1 cellular context compared by ENCODE assay signal in genomic region chr6:1536526-1537429, GRCh38.
TF ChIP-seq lines count a peak whose summit lies in the region.

No MANE protein-coding gene starts in this region.

TF ChIP-seq in H1, 55 proteins besides CTCF, POLR2A, EP300 and RAD21:
- no peak for TF ChIP-seq CREB1 (IDR thresholded peaks at IDR 0.05)
- no peak for TF ChIP-seq RNF2 (IDR thresholded peaks at IDR 0.05; ENCODE audit: borderline replicate concordance, low read depth, low read length, missing control alignments, poor library complexity, severe bottlenecking)
- TF ChIP-seq NANOG (IDR thresholded peaks at IDR 0.05; ENCODE audit: insufficient read depth, low read depth, low read length, poor library complexity, severe bottlenecking) = no peak
- no peak for TF ChIP-seq BRCA1 (IDR thresholded peaks at IDR 0.05; ENCODE audit: low read depth, low read length)
- no peak for TF ChIP-seq SIX5 (IDR thresholded peaks at IDR 0.05; ENCODE audit: low read depth, low read length)
- TF ChIP-seq POLR2AphosphoS5 (IDR thresholded peaks at IDR 0.05; ENCODE audit: low read depth, low read length) = no peak
- no peak for TF ChIP-seq YY1 (IDR thresholded peaks at IDR 0.05; ENCODE audit: low read depth, low read length)
- no peak for TF ChIP-seq MAFK (IDR thresholded peaks at IDR 0.05; ENCODE audit: low read depth, low read length)
- no peak for TF ChIP-seq E2F6 (IDR thresholded peaks at IDR 0.05)
- TF ChIP-seq CHD2 (IDR thresholded peaks at IDR 0.05; ENCODE audit: low read length) = no peak
